32 cellular contexts compared by ENCODE assay signal in the genomic region with DNA sequence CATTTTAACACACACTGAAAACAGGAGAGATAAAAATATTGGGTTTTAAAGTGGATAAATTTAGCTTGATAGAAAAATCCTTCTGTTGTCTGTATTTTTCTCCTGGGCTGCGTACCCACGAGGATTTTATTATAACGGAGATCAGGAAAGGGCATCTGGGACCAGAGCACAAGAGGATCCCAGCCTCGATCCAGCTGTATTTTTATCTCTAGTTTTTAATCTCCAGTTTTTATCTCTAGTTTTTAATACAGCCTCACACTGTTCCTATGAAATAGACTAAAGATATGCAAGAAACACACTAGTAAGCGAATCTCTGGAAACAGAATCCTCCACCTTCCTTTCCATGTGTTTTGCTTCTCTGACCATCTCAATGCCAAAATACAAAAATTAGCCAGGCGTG.
DNase-seq lines count a peak whose midpoint lies in the region; ATAC-seq and TF ChIP-seq lines count a peak whose summit lies in the region.
"Had no signal": no experiment of that assay in that cellular context is flagged by ENCODE, and none has a peak within 500 bp of the region (broad histone marks: within the 10 kb centered on the region; RNA-seq: fewer than 3 reads in every experiment).

No MANE protein-coding gene starts in this region.

- H3K4me3 ChIP-seq in SK-N-SH (ENCODE audit: low read depth in 2 of 2, low read length in 1 of 2) (no peak overlapping the region), right atrium auricular region (no peak overlapping the region)
- H3K4me3 ChIP-seq: A549; BLaER1; BLaER1 treated with 17β-estradiol and CSF1 and Interleukin-3, amounts not matched to agents 10 nM and 100 nM had no signal

- H3K27me3 ChIP-seq in SK-N-SH (ENCODE audit: insufficient read depth) (no peaks in the 10 kb centered on the region), right atrium auricular region (no peaks in the 10 kb centered on the region)
- H3K27me3 ChIP-seq: BE2C; BLaER1; BLaER1 treated with 17β-estradiol and CSF1 and Interleukin-3, amounts not matched to agents 10 nM and 100 nM had no signal

- intact Hi-C loops in Calu3 (cut with micrococcal nuclease; ENCODE audit: unreplicated experiment) = no loop called here

- no peaks in the 10 kb centered on the region for H3K9me2 ChIP-seq in SK-N-SH

- WGBS in SK-N-SH (ENCODE audit: low lambda C conversion rate) = 63% methylated on average over 6 of the region's 6 CpGs

- H3K4me3 Mint-ChIP-seq in osteocyte (ENCODE audit: unreplicated experiment) (no peak overlapping the region), type B pancreatic cell (no peak overlapping the region), Calu3 (ENCODE audit: low read depth, unreplicated experiment) (no peak overlapping the region)
- H3K4me3 Mint-ChIP-seq: B cell; CD14-positive monocyte; CD4-positive, alpha-beta memory T cell; CD4-positive, alpha-beta T cell; CD4-positive, CD25-positive, alpha-beta regulatory T cell; CD8-positive, alpha-beta memory T cell; CD8-positive, alpha-beta T cell had no signal

- H3K4me1 Mint-ChIP-seq in osteocyte (ENCODE audit: unreplicated experiment) (peaks cover 17% of the 10 kb centered on the region), type B pancreatic cell (ENCODE audit: unreplicated experiment) (peaks cover 7% of the 10 kb centered on the region), Calu3 (ENCODE audit: low read depth, unreplicated experiment) (no peaks in the 10 kb centered on the region)

- H3K36me3 ChIP-seq in SK-N-SH (replicated peaks in 1 of 2; ENCODE audit: control insufficient read depth in 1 of 2, insufficient read depth in 2 of 2, low read length in 1 of 2) = no peaks in the 10 kb centered on the region
- H3K36me3 ChIP-seq in right atrium auricular region = no peaks in the 10 kb centered on the region
- H3K36me3 ChIP-seq: BE2C; BLaER1; BLaER1 treated with 17β-estradiol and CSF1 and Interleukin-3, amounts not matched to agents 10 nM and 100 nM had no signal

- ATAC-seq in SK-N-SH treated with all-trans-retinoic acid at 6 μM for 48 hours = no peak
- ATAC-seq: A549; CD8-positive, alpha-beta T cell had no signal

- H3K4me2 ChIP-seq in SK-N-SH = no peak overlapping the region
- H3K4me2 ChIP-seq: A549; BLaER1; BLaER1 treated with 17β-estradiol and CSF1 and Interleukin-3, amounts not matched to agents 10 nM and 100 nM had no signal

- no peaks in the 10 kb centered on the region for H4K20me1 ChIP-seq in SK-N-SH (ENCODE audit: insufficient read depth)
- H4K20me1 ChIP-seq: BLaER1; BLaER1 treated with 17β-estradiol and CSF1 and Interleukin-3, amounts not matched to agents 10 nM and 100 nM had no signal

- BruUV-seq in Calu3 (replicated peaks; lab: Mats Ljungman, UMichigan) = no TSS peak

- H3K9me3 Mint-ChIP-seq in osteocyte (ENCODE audit: unreplicated experiment) (no peaks in the 10 kb centered on the region), type B pancreatic cell (no peaks in the 10 kb centered on the region), Calu3 (ENCODE audit: low read depth, unreplicated experiment) (no peaks in the 10 kb centered on the region)
- H3K9me3 Mint-ChIP-seq: CD4-positive, alpha-beta T cell; CD4-positive, CD25-positive, alpha-beta regulatory T cell; CD8-positive, alpha-beta memory T cell; CD8-positive, alpha-beta T cell had no signal

- POLR2A ChIA-PET in SK-N-SH (lab: Yijun Ruan, JAX) = no interaction called here

- H2AFZ ChIP-seq in SK-N-SH (ENCODE audit: low read depth) = no peak overlapping the region

- no peaks in the 10 kb centered on the region for H3F3A ChIP-seq in SK-N-SH (replicated peaks; ENCODE audit: insufficient read depth)

- H3K36me3 Mint-ChIP-seq in osteocyte (ENCODE audit: unreplicated experiment) (peaks cover 8% of the 10 kb centered on the region), type B pancreatic cell (no peaks in the 10 kb centered on the region), Calu3 (ENCODE audit: insufficient read depth, unreplicated experiment) (no peaks in the 10 kb centered on the region)
- H3K36me3 Mint-ChIP-seq: CD14-positive monocyte; CD4-positive, alpha-beta memory T cell; CD4-positive, CD25-positive, alpha-beta regulatory T cell; CD8-positive, alpha-beta memory T cell; CD8-positive, alpha-beta T cell had no signal

- H3K79me2 ChIP-seq in SK-N-SH (ENCODE audit: insufficient read depth) = no peaks in the 10 kb centered on the region

- no peak for TF ChIP-seq RAD21 in SK-N-SH (IDR thresholded peaks at IDR 0.05; ENCODE audit: low read length)

- H3K27ac Mint-ChIP-seq in osteocyte (ENCODE audit: unreplicated experiment) (peak overlapping the region; percentile 49), type B pancreatic cell (no peak overlapping the region), Calu3 (ENCODE audit: unreplicated experiment) (no peak overlapping the region)
- H3K27ac Mint-ChIP-seq: B cell; CD14-positive monocyte; CD4-positive, alpha-beta memory T cell; CD4-positive, alpha-beta T cell; CD4-positive, CD25-positive, alpha-beta regulatory T cell; CD8-positive, alpha-beta memory T cell; CD8-positive, alpha-beta T cell had no signal

- no peak for TF ChIP-seq CTCF in SK-N-SH (IDR thresholded peaks at IDR 0.05)
- no peak for TF ChIP-seq CTCF in osteocyte (IDR thresholded peaks at IDR 0.05)
- TF ChIP-seq CTCF in type B pancreatic cell (conservative IDR thresholded peaks at IDR 0.05) = no peak
- no peak for TF ChIP-seq CTCF in Calu3 (IDR thresholded peaks at IDR 0.05; ENCODE audit: unreplicated experiment)
- no peak for TF ChIP-seq CTCF in right atrium auricular region (IDR thresholded peaks at IDR 0.05)

- no peak overlapping the region for H3K9ac ChIP-seq in SK-N-SH
- H3K9ac ChIP-seq: BLaER1; BLaER1 treated with 17β-estradiol and CSF1 and Interleukin-3, amounts not matched to agents 10 nM and 100 nM had no signal

- H3K27ac ChIP-seq in SK-N-SH (ENCODE audit: low read depth in 2 of 2, low read length in 1 of 2) (no peak overlapping the region), right atrium auricular region (no peak overlapping the region)
- H3K27ac ChIP-seq: 22Rv1; A549; BLaER1; BLaER1 treated with 17β-estradiol and CSF1 and Interleukin-3, amounts not matched to agents 10 nM and 100 nM; C4-2B had no signal

- peak; percentile 47 for DNase-seq in SK-N-SH
- no peak for DNase-seq in osteocyte (ENCODE audit: extremely low spot score, unreplicated experiment)
- no peak for DNase-seq in type B pancreatic cell (ENCODE audit: extremely low spot score, unreplicated experiment)
- DNase-seq in Calu3 = no peak
- no peak for DNase-seq in right atrium auricular region (ENCODE audit: low spot score)
- DNase-seq: 8988T; ACHN; AML-193; BE2C; C1 segment of cervical spinal cord; Caco-2; CD4-positive, alpha-beta memory T cell; CD4-positive, alpha-beta T cell; CD4-positive, CD25-positive, alpha-beta regulatory T cell; CD8-positive, alpha-beta memory T cell; CD8-positive, alpha-beta T cell; COR-L47; DMS 273 treated with DMSO at 0.1 percent for 48 hours; DMS153; DMS53; DMS79; DMS79 treated with DMSO at 0.1 percent for 48 hours; DND-41; EL had no signal

- H3K4me1 ChIP-seq in SK-N-SH (ENCODE audit: control insufficient read depth in 1 of 2, insufficient read depth in 2 of 2, low read depth in 1 of 2, low read length in 1 of 2) (peaks cover 3% of the 10 kb centered on the region in 2 experiments; a peak in 2 of 4 replicates), right atrium auricular region (peaks cover 0 to 8% of the 10 kb centered on the region in 2 donors)
- H3K4me1 ChIP-seq: A549, BE2C had no signal

- TF ChIP-seq EP300 in SK-N-SH (IDR thresholded peaks at IDR 0.05; ENCODE audit: borderline replicate concordance in 1 of 2, low read depth in 1 of 2, low read length in 1 of 2) = peak in 1 of 2 experiments; percentile 50; a peak in 1 of 4 replicates

- no peaks in the 10 kb centered on the region for H3K9me3 ChIP-seq in SK-N-SH
- no peaks in the 10 kb centered on the region for H3K9me3 ChIP-seq in right atrium auricular region
- H3K9me3 ChIP-seq: A549, BE2C, BLaER1, Caco-2 had no signal

- H3K27me3 Mint-ChIP-seq in osteocyte (ENCODE audit: unreplicated experiment) (no peaks in the 10 kb centered on the region), type B pancreatic cell (no peaks in the 10 kb centered on the region), Calu3 (ENCODE audit: unreplicated experiment) (peaks cover 8% of the 10 kb centered on the region)
- H3K27me3 Mint-ChIP-seq: CD4-positive, alpha-beta memory T cell; CD4-positive, alpha-beta T cell; CD4-positive, CD25-positive, alpha-beta regulatory T cell had no signal

- CTCF ChIA-PET in SK-N-SH (lab: Yijun Ruan, JAX) = interaction anchor here (1.5 kb wide), 1 partner anchor 45 kb away, joined by 3 read pairs; no protein-coding TSS in a partner anchor
- CTCF ChIA-PET in Calu3 (lab: Charles Lee) = no interaction called here

TF ChIP-seq in SK-N-SH, 30 proteins besides CTCF, POLR2A, EP300 and RAD21:
- TF ChIP-seq RCOR1 (IDR thresholded peaks at IDR 0.05; ENCODE audit: low read length) (peak; percentile 54; the same call in 1 of the 2 replicates), GATA2 (CRISPR knock-in tag; IDR thresholded peaks at IDR 0.05) (0 out of 2 replicates have a peak, but pooled peaks have one; percentile 8), NFIC (IDR thresholded peaks at IDR 0.05; ENCODE audit: borderline replicate concordance) (no peak)
TF ChIP-seq in SK-N-SH: peak in this region for 2.

TF ChIP-seq in SK-N-SH treated with all-trans-retinoic acid at 6 μM for 48 hours, 23 proteins besides CTCF, POLR2A, EP300 and RAD21:
- no peak for TF ChIP-seq GLIS3 (CRISPR knock-in tag; IDR thresholded peaks at IDR 0.05)
- peak; percentile 40; the same call in 1 of the 2 replicates for TF ChIP-seq TCF4 (CRISPR knock-in tag; IDR thresholded peaks at IDR 0.05; ENCODE audit: borderline replicate concordance)
- no peak for TF ChIP-seq RARB (CRISPR knock-in tag; IDR thresholded peaks at IDR 0.05)
TF ChIP-seq in SK-N-SH treated with all-trans-retinoic acid at 6 μM for 48 hours: peak in this region for 1.
